In the genomic region with DNA sequence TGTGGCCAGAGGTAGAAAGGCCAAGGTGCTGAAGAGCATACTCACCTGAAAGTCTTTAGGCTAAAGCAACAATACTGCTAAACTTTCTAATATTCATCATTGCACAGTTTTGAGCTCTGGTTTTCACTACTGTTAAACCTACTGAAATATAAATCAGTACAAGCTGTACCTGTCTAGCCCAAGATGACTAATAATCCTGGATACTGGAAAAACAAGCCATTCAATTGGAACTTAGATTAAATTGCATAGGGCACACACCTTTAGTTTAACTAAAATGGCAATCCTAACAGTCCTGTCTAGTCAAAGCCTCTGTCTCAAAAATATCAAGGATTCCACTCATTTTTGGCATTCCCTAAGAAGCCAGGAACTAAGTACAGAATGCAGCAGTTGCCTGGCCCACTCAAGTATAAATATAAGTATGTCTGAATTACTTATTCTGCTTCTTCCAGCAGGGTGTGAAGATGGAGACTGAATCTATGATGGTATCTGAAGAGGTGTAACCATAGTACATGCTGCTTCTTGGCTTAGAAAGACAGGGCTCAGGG, we compare ENCODE assay signal across 10 cellular contexts. TPM values are rescaled to one million over a fixed set of nuclear protein-coding genes. Genes with fewer than 3 reads are reported as not detected.
DNase-seq lines count a peak whose midpoint lies in the region; ATAC-seq and TF ChIP-seq lines count a peak whose summit lies in the region.
"Had no signal": no experiment of that assay in that cellular context is flagged by ENCODE, and none has a peak within 500 bp of the region (broad histone marks: within the 10 kb centered on the region; RNA-seq: fewer than 3 reads in every experiment).

No MANE protein-coding gene starts in this region.

- no peak for TF ChIP-seq EP300 in upper lobe of left lung (IDR thresholded peaks at IDR 0.05)

- H3K27ac ChIP-seq in upper lobe of left lung (no peak overlapping the region), spleen (peak overlapping the region in 1 of 8 donors; percentile 9)

- H3K27me3 ChIP-seq in Caco-2 (replicated peaks; ENCODE audit: control insufficient read depth, insufficient read depth, low read length) (no peaks in the 10 kb centered on the region), Loucy (ENCODE audit: insufficient read depth, low read length, poor library complexity, severe bottlenecking) (no peaks in the 10 kb centered on the region), upper lobe of left lung (no peaks in the 10 kb centered on the region), spleen (replicated peaks in 1 of 7) (no peaks in the 10 kb centered on the region)

- CTCF ChIA-PET in Caco-2 (lab: Charles Lee), result interaction anchor here (1.2 kb wide), 1 partner anchor 26 kb away, joined by 3 read pairs; no protein-coding TSS in a partner anchor

- no peak overlapping the region for H2AFZ ChIP-seq in Loucy (ENCODE audit: low read length)

- BruUV-seq in Caco-2 (replicated peaks; lab: Mats Ljungman, UMichigan), result no TSS peak

- H3K9me2 ChIP-seq in Loucy (replicated peaks; ENCODE audit: low read depth, low read length), result no peaks in the 10 kb centered on the region

- no peaks in the 10 kb centered on the region for H3F3A ChIP-seq in Loucy (ENCODE audit: low read depth)

- ATAC-seq in upper lobe of left lung (ENCODE audit: low FRiP score in 2 of 2), result no peak
- ATAC-seq in HG02763 (IDR thresholded peaks at IDR 0.05; ENCODE audit: unreplicated experiment), result no peak

- H3K36me3 ChIP-seq in Caco-2 (ENCODE audit: control insufficient read depth, insufficient read depth, low read length), result peaks cover 1% of the 10 kb centered on the region; the same call in 1 of the 2 replicates
- H3K36me3 ChIP-seq in Loucy (ENCODE audit: insufficient read depth, low read length), result no peaks in the 10 kb centered on the region
- H3K36me3 ChIP-seq in upper lobe of left lung, result peaks cover 0 to 10% (median under 1%) of the 10 kb centered on the region in 4 donors
- H3K36me3 ChIP-seq in spleen, result peaks cover 0 to 23% (median 8%) of the 10 kb centered on the region in 6 donors

- POLR2A ChIA-PET in Caco-2 (lab: Charles Lee), result no interaction called here

- H3K27me3 Mint-ChIP-seq in Caco-2 (ENCODE audit: insufficient read depth, unreplicated experiment) (no peaks in the 10 kb centered on the region), neural crest cell (ENCODE audit: low read depth) (no peaks in the 10 kb centered on the region)

- H3K27ac Mint-ChIP-seq in Caco-2 (ENCODE audit: unreplicated experiment), result peak overlapping the region; percentile 47
- no peak overlapping the region for H3K27ac Mint-ChIP-seq in neural crest cell (ENCODE audit: unreplicated experiment)
- H3K27ac Mint-ChIP-seq: immature natural killer cell had no signal

- peak overlapping the region; percentile 62 for H3K4me2 ChIP-seq in Loucy (ENCODE audit: low read depth, low read length, poor library complexity, severe bottlenecking)

- intact Hi-C loops in Caco-2 (cut with micrococcal nuclease; ENCODE audit: unreplicated experiment), result no loop called here
- intact Hi-C loops in spleen (cut with DNase I; ENCODE audit: low total_unique reads), result loop anchor here (10.0 kb wide), 1 partner anchor 208 kb away; a partner anchor contains a TSS

- TF ChIP-seq CTCF in Caco-2 (IDR thresholded peaks at IDR 0.05; ENCODE audit: insufficient read depth in 1 of 2, low read depth in 1 of 2, low read length in 1 of 2, severe bottlenecking in 1 of 2, unreplicated experiment in 1 of 2), result no peak
- TF ChIP-seq CTCF in Loucy (conservative IDR thresholded peaks at IDR 0.05; ENCODE audit: low read length), result no peak
- TF ChIP-seq CTCF in choroid plexus epithelial cell (conservative IDR thresholded peaks at IDR 0.05; ENCODE audit: low read depth, low read length), result no peak
- no peak for TF ChIP-seq CTCF in neural crest cell (conservative IDR thresholded peaks at IDR 0.05)
- no peak for TF ChIP-seq CTCF in upper lobe of left lung (IDR thresholded peaks at IDR 0.05)
- no peak for TF ChIP-seq CTCF in spleen (IDR thresholded peaks at IDR 0.05 in 8 of 11, conservative IDR thresholded peaks at IDR 0.05 in 3 of 11)

- no peak for TF ChIP-seq POLR2A in upper lobe of left lung (IDR thresholded peaks at IDR 0.05)
- TF ChIP-seq POLR2A in spleen (IDR thresholded peaks at IDR 0.05), result no peak

- H3K9me3 ChIP-seq in Caco-2 (peaks cover 15% of the 10 kb centered on the region), Loucy (ENCODE audit: insufficient read depth, low read depth, low read length) (no peaks in the 10 kb centered on the region), upper lobe of left lung (no peaks in the 10 kb centered on the region), spleen (no peaks in the 10 kb centered on the region)

- H4K20me1 ChIP-seq in Loucy (ENCODE audit: insufficient read depth, low read length, poor library complexity, severe bottlenecking), result no peaks in the 10 kb centered on the region

- H3K4me3 Mint-ChIP-seq in Caco-2 (ENCODE audit: unreplicated experiment) (peak overlapping the region; percentile 83), neural crest cell (peak overlapping the region; percentile 80)

- H3K4me1 ChIP-seq in Caco-2 (peaks cover 56% of the 10 kb centered on the region), Loucy (ENCODE audit: insufficient read depth, low read length, poor library complexity, severe bottlenecking) (peaks cover 13% of the 10 kb centered on the region), upper lobe of left lung (peaks cover 12 to 25% (median 20%) of the 10 kb centered on the region in 4 donors), spleen (peaks cover 18 to 59% (median 41%) of the 10 kb centered on the region in 6 donors)

- DNase-seq in Caco-2 (no peak), choroid plexus epithelial cell (ENCODE audit: low read depth) (peak; percentile 60), neural crest cell (ENCODE audit: low read depth, low spot score) (no peak), upper lobe of left lung (no peak), DMS79 treated with DMSO at 0.1 percent for 48 hours (lab: John Stamatoyannopoulos, UW) (no peak), spleen (no peak)
- DNase-seq: immature natural killer cell, NCI-H446 had no signal

- H3K36me3 Mint-ChIP-seq in Caco-2 (ENCODE audit: insufficient read depth, unreplicated experiment) (peaks cover 39% of the 10 kb centered on the region), neural crest cell (ENCODE audit: low read depth) (peaks cover 28% of the 10 kb centered on the region)

- no peak overlapping the region for H3K4me3 ChIP-seq in Caco-2 (ENCODE audit: low read depth, low read length)
- H3K4me3 ChIP-seq in Loucy (ENCODE audit: low read length, poor library complexity, severe bottlenecking), result peak overlapping the region; percentile 73
- H3K4me3 ChIP-seq in choroid plexus epithelial cell (ENCODE audit: low read depth, low read length), result no peak overlapping the region
- no peak overlapping the region for H3K4me3 ChIP-seq in upper lobe of left lung
- H3K4me3 ChIP-seq in spleen, result peak overlapping the region in 1 of 8 donors; percentile 87

- H3K4me1 Mint-ChIP-seq in Caco-2 (ENCODE audit: low read depth, unreplicated experiment) (peaks cover 49% of the 10 kb centered on the region), neural crest cell (peaks cover 33% of the 10 kb centered on the region)

- H3K9me3 Mint-ChIP-seq in Caco-2 (ENCODE audit: unreplicated experiment) (peaks cover 16% of the 10 kb centered on the region), neural crest cell (peaks cover 7% of the 10 kb centered on the region)
- H3K9me3 Mint-ChIP-seq: immature natural killer cell had no signal

- H3K9ac ChIP-seq in Loucy (ENCODE audit: low read depth, low read length, poor library complexity, severe bottlenecking), result no peak overlapping the region

- H3K79me2 ChIP-seq in Loucy (ENCODE audit: insufficient read depth, low read length), result peaks cover 16% of the 10 kb centered on the region; the same call in 1 of the 2 replicates

RNA-seq across cellular contexts. Expression of a gene that starts 3.1 kb away (rescaled TPM):
- 27.0 and 29.2 TPM in 2 replicates for total RNA-seq in Caco-2 (2022)
- total RNA-seq in neural crest cell, result 21.3 and 22.5 TPM in 2 replicates
- total RNA-seq in upper lobe of left lung, result 10 to 100 TPM in 3 of 6 donors, 1 to 10 TPM in 3; 5.2 to 15.5 (median 11.8) TPM
- 10 to 100 TPM in 6 of 7 donors, 1 to 10 TPM in 1; 8.3 to 14.2 (median 11.2) TPM for total RNA-seq in spleen
- 1 to 10 TPM; 2.2 to 4.5 (median 3.0) TPM for polyA plus RNA-seq in spleen

RNA-seq across cellular contexts. Expression of a gene that starts 3.1 kb away (rescaled TPM):
- 6.9 and 7.8 TPM in 2 replicates for total RNA-seq in Caco-2 (2022)
- total RNA-seq in neural crest cell, result 31.2 and 32.1 TPM in 2 replicates
- 10 to 100 TPM; 11.5 to 63.4 (median 30.2) TPM for total RNA-seq in upper lobe of left lung
- 10 to 100 TPM; 15.1 to 39.4 (median 19.6) TPM for total RNA-seq in spleen
- 10 to 100 TPM; 23.5 to 28.9 (median 25.7) TPM for polyA plus RNA-seq in spleen

RNA-seq across cellular contexts. Expression of a gene that starts 15.0 kb away (rescaled TPM):
- total RNA-seq in Caco-2 (2022) (not detected in 2 replicates), neural crest cell (0.32 TPM in 1 of 2 replicates, not detected in the other), upper lobe of left lung (under 1 TPM in 1 of 6 donors, not detected in 5; 0.20 TPM), spleen (under 1 TPM in 4 of 7 donors, not detected in 3; 0.26 to 0.55 (median 0.41) TPM)
- polyA plus RNA-seq in spleen, result under 1 TPM; 0.03 to 0.07 (median 0.03) TPM
- polyA plus RNA-seq: immature natural killer cell had no signal
